ENCODE assay signal across 8 cellular contexts in genomic region chr12:91381309-91381804, GRCh38.
DNase-seq lines count a peak whose midpoint lies in the region; ATAC-seq and TF ChIP-seq lines count a peak whose summit lies in the region.

No MANE protein-coding gene starts in this region.

- TF ChIP-seq CTCF in activated B cell treated with CpG ODN at 0.5 μM for 24 hours (IDR thresholded peaks at IDR 0.05) (no peak), fibroblast of the aortic adventitia (IDR thresholded peaks at IDR 0.05; ENCODE audit: insufficient read depth, low read length) (no peak)

- peak overlapping the region; percentile 75 for H3K9ac ChIP-seq in HUES48 (ENCODE audit: low read depth, low read length)

- no peaks in the 10 kb centered on the region for H3K9me3 ChIP-seq in HUES48 (ENCODE audit: control insufficient read depth, insufficient read depth, low read length)

- H3K4me3 ChIP-seq in HUES48 (ENCODE audit: low read depth, low read length) (peak overlapping the region; percentile 60), fibroblast of the aortic adventitia (ENCODE audit: low read depth, low read length) (peak overlapping the region; percentile 69)

- H3K27ac ChIP-seq in HUES48 (ENCODE audit: low read depth, low read length): peak overlapping the region; percentile 97

- ATAC-seq in GM21390 (IDR thresholded peaks at IDR 0.05; ENCODE audit: unreplicated experiment): peak; percentile 76
- peak; percentile 50 for ATAC-seq in activated B cell treated with CpG ODN at 0.5 μM for 24 hours (ENCODE audit: low read depth)
- ATAC-seq in naive B cell (ENCODE audit: low read depth in 2 of 2): peak; percentile 71 to 72

- no peaks in the 10 kb centered on the region for H3K27me3 Mint-ChIP-seq in activated B cell treated with CpG ODN at 0.5 μM for 24 hours
- no peaks in the 10 kb centered on the region for H3K27me3 Mint-ChIP-seq in naive B cell

- H3K9me3 Mint-ChIP-seq in activated B cell treated with CpG ODN at 0.5 μM for 24 hours (no peaks in the 10 kb centered on the region), naive B cell (no peaks in the 10 kb centered on the region)

- H3K27ac Mint-ChIP-seq in activated B cell treated with CpG ODN at 0.5 μM for 24 hours (peak overlapping the region; percentile 27), naive B cell (peak overlapping the region in 2 of 6 donors; percentile 27 to 94)

- POLR2A ChIA-PET in activated B cell treated with CpG ODN at 0.5 μM for 24 hours (lab: Charles Lee): interaction anchor here (0.6 to 2.4 kb wide), 7 partner anchors 346 to 1550 kb away, joined by 3 to 15 read pairs (median 8); partner anchors contain the start of gene BTG1

- H3K36me3 Mint-ChIP-seq in activated B cell treated with CpG ODN at 0.5 μM for 24 hours (ENCODE audit: low read depth): no peaks in the 10 kb centered on the region
- H3K36me3 Mint-ChIP-seq in naive B cell: peaks cover 0 to 4% of the 10 kb centered on the region in 2 donors

- no peaks in the 10 kb centered on the region for H3K27me3 ChIP-seq in HUES48 (ENCODE audit: control insufficient read depth, insufficient read depth, low read length)

- H3K4me1 ChIP-seq in HUES48 (ENCODE audit: control insufficient read depth, insufficient read depth, low read length): peaks cover 32% of the 10 kb centered on the region

- DNase-seq in EL (peak; percentile 67), activated B cell treated with CpG ODN at 0.5 μM for 24 hours (no peak), fibroblast of the aortic adventitia (ENCODE audit: low read depth) (peak; percentile 90), naive B cell (peak; percentile 39), COLO668 (lab: John Stamatoyannopoulos, UW; ENCODE audit: unreplicated experiment) (no peak)
- DNase-seq in stimulated activated CD8-positive, alpha-beta memory T cell treated with anti-CD3 and anti-CD28 coated beads, Interleukin-4, amount 100 ng/mL, for 48 hours: no peak

- H3K4me3 Mint-ChIP-seq in activated B cell treated with CpG ODN at 0.5 μM for 24 hours (peak overlapping the region; percentile 76), naive B cell (peak overlapping the region; percentile 68 to 91 (median 84))

- intact Hi-C loops in activated B cell treated with CpG ODN at 0.5 μM for 24 hours (cut with micrococcal nuclease): loop anchor here (5.0 to 10.0 kb wide), 4 partner anchors 196 to 1083 kb away; no protein-coding TSS in a partner anchor

- no peaks in the 10 kb centered on the region for H3K36me3 ChIP-seq in HUES48 (ENCODE audit: control insufficient read depth, insufficient read depth, low read length)

- H3K4me1 Mint-ChIP-seq in activated B cell treated with CpG ODN at 0.5 μM for 24 hours (peaks cover 4% of the 10 kb centered on the region), naive B cell (peaks cover 0 to 10% (median 8%) of the 10 kb centered on the region in 3 donors)

- CTCF ChIA-PET in activated B cell treated with CpG ODN at 0.5 μM for 24 hours (lab: Charles Lee): interaction anchor here (0.7 to 3.0 kb wide), 23 partner anchors 9 to 1606 kb away, joined by 3 to 41 read pairs (median 4); partner anchors contain the start of gene BTG1

Comparison
In these comparisons a context has a peak if more than half of its experiments do, and no peak if none do; other contexts are left out.
1. DNase-seq: peak in EL (single experiment), fibroblast of the aortic adventitia (single experiment) and naive B cell (single experiment); none in activated B cell treated with CpG ODN at 0.5 μM for 24 hours (single experiment), COLO668 (single experiment) and stimulated activated CD8-positive, alpha-beta memory T cell treated with anti-CD3 and anti-CD28 coated beads, Interleukin-4, amount 100 ng/mL, for 48 hours (single experiment).
2. Peak in every context shown above with its lines, with median percentiles within 50 percentile points of each other: ATAC-seq.